14 cellular contexts compared by ENCODE assay signal in the genomic region with DNA sequence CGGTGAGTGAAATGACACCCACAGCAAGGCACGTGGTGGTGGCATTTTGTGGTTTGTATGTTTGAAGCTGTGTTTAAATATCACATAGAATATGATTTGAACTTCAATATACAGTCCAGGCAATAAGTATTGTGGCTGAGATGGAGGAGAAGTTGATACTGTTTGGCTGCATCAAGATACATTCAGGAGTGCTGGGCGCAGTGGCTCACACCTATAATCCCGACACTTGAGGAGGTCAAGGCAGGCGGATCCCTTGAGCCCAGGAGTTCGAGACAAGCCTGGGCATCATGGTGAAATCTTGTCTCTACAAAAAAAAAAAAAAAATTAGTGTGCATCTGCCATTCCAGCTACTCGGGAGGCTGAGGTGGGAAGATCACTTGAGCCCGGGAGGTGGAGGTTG. TPM values are rescaled to one million over a fixed set of nuclear protein-coding genes. Genes with fewer than 3 reads are reported as not detected.
A peak's percentile ranks its signal among the peaks of the same experiment; 100 is the strongest.
DNase-seq lines count a peak whose midpoint lies in the region; TF ChIP-seq lines count a peak whose summit lies in the region.
"Had no signal": no experiment of that assay in that cellular context is flagged by ENCODE, and none has a peak within 500 bp of the region (broad histone marks: within the 10 kb centered on the region; RNA-seq: fewer than 3 reads in every experiment).

No MANE protein-coding gene starts in this region.

- H3K9me3 Mint-ChIP-seq in progenitor cell of endocrine pancreas (ENCODE audit: low read depth): no peaks in the 10 kb centered on the region
- H3K9me3 Mint-ChIP-seq: CD4-positive, alpha-beta T cell had no signal

- peak overlapping the region; percentile 20 for H3K27ac Mint-ChIP-seq in progenitor cell of endocrine pancreas
- H3K27ac Mint-ChIP-seq: B cell; CD4-positive, alpha-beta T cell; GM23338 had no signal

- POLR2A ChIA-PET in GM10248 (lab: Yijun Ruan, JAX): interaction anchor here (0.7 kb wide), 1 partner anchor 140 kb away, joined by 3 read pairs; no protein-coding TSS in a partner anchor

- no peak overlapping the region for H3K4me3 Mint-ChIP-seq in progenitor cell of endocrine pancreas (ENCODE audit: low read depth)
- H3K4me3 Mint-ChIP-seq: B cell; CD4-positive, alpha-beta T cell; GM23338 had no signal

- H3K27me3 Mint-ChIP-seq in progenitor cell of endocrine pancreas: peaks cover 36% of the 10 kb centered on the region

- no peaks in the 10 kb centered on the region for H3K36me3 Mint-ChIP-seq in progenitor cell of endocrine pancreas (ENCODE audit: insufficient read depth)

- CTCF ChIA-PET in GM10248 (lab: Yijun Ruan, JAX): interaction anchor here (1.0 to 6.3 kb wide), 3 partner anchors 9 to 183 kb away, joined by 3 to 49 read pairs (median 4); no protein-coding TSS in a partner anchor

- H3K4me1 Mint-ChIP-seq in progenitor cell of endocrine pancreas (ENCODE audit: low read depth): peaks cover 16% of the 10 kb centered on the region

- TF ChIP-seq CTCF in GM10248 (IDR thresholded peaks at IDR 0.05; ENCODE audit: control extremely low read depth, extremely low read depth, low read depth, missing control alignments) (no peak), progenitor cell of endocrine pancreas (IDR thresholded peaks at IDR 0.05; ENCODE audit: unreplicated experiment) (no peak)

- peak; percentile 10 for DNase-seq in activated CD8-positive, alpha-beta memory T cell treated with anti-CD3 and anti-CD28 coated beads, Interleukin-2, amount 50 U/mL, for 48 hours
- no peak for DNase-seq in activated CD8-positive, alpha-beta memory T cell treated with anti-CD3 and anti-CD28 coated beads, Interleukin-2, amount 50 U/mL, for 4 hours
- peak; percentile 1 for DNase-seq in GM10248 (ENCODE audit: extremely low spot score)
- DNase-seq in ecto neural progenitor cell (ENCODE audit: low spot score): peak; percentile 20
- no peak for DNase-seq in progenitor cell of endocrine pancreas (ENCODE audit: low spot score, unreplicated experiment)
- no peak for DNase-seq in activated gamma-delta T cell (lab: John Stamatoyannopoulos, UW)
- no peak for DNase-seq in DMS 273 (lab: John Stamatoyannopoulos, UW; ENCODE audit: unreplicated experiment)
- DNase-seq: C1 segment of cervical spinal cord; Calu3; CD4-positive, alpha-beta T cell; DMS79; H7 had no signal

RNA-seq across cellular contexts. Expression of gene NUB1, which starts 35.2 kb away (rescaled TPM):
- total RNA-seq in progenitor cell of endocrine pancreas: 49.0 and 53.5 TPM in 2 replicates

RNA-seq across cellular contexts. Expression of gene SMARCD3, which starts 57.9 kb away (rescaled TPM):
- total RNA-seq in progenitor cell of endocrine pancreas: 51.1 and 52.9 TPM in 2 replicates
- total RNA-seq: B cell had no signal

Comparison
In these comparisons a context has a peak if more than half of its experiments do, and no peak if none do; other contexts are left out.
1. DNase-seq: peak in activated CD8-positive, alpha-beta memory T cell treated with anti-CD3 and anti-CD28 coated beads, Interleukin-2, amount 50 U/mL, for 48 hours (single experiment), GM10248 (single experiment) and ecto neural progenitor cell (single experiment); none in activated CD8-positive, alpha-beta memory T cell treated with anti-CD3 and anti-CD28 coated beads, Interleukin-2, amount 50 U/mL, for 4 hours (single experiment), progenitor cell of endocrine pancreas (single experiment), activated gamma-delta T cell (single experiment) and DMS 273 (single experiment).